Comparison of ENCODE assay signal across 1 cellular context in genomic region chr12:52235001-52235760, GRCh38.
TF ChIP-seq lines count a peak whose summit lies in the region.

No MANE protein-coding gene starts in this region.

TF ChIP-seq in HCT116, 20 proteins besides CTCF, POLR2A, EP300 and RAD21 (continued from another document):
- TF ChIP-seq, protein P1, sequence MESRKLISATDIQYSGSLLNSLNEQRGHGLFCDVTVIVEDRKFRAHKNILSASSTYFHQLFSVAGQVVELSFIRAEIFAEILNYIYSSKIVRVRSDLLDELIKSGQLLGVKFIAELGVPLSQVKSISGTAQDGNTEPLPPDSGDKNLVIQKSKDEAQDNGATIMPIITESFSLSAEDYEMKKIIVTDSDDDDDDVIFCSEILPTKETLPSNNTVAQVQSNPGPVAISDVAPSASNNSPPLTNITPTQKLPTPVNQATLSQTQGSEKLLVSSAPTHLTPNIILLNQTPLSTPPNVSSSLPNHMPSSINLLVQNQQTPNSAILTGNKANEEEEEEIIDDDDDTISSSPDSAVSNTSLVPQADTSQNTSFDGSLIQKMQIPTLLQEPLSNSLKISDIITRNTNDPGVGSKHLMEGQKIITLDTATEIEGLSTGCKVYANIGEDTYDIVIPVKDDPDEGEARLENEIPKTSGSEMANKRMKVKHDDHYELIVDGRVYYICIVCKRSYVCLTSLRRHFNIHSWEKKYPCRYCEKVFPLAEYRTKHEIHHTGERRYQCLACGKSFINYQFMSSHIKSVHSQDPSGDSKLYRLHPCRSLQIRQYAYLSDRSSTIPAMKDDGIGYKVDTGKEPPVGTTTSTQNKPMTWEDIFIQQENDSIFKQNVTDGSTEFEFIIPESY (IDR thresholded peaks at IDR 0.05; ENCODE audit: extremely low read depth, insufficient replicate concordance, low read length): no peak
- no peak for TF ChIP-seq YY1 (IDR thresholded peaks at IDR 0.05; ENCODE audit: extremely low read depth, insufficient replicate concordance, low read depth, low read length)
- TF ChIP-seq ZFX (IDR thresholded peaks at IDR 0.05): no peak
